ENCODE assay signal across 8 cellular contexts in genomic region chr19:2976609-2977000, GRCh38. TPM values are rescaled to one million over a fixed set of nuclear protein-coding genes. Genes with fewer than 3 reads are reported as not detected.
DNase-seq lines count a peak whose midpoint lies in the region; ATAC-seq, FAIRE-seq and TF ChIP-seq lines count a peak whose summit lies in the region.

No MANE protein-coding gene starts in this region.

- no peaks in the 10 kb centered on the region for H3K36me3 Mint-ChIP-seq in GM23338 (ENCODE audit: low read depth)

- TF ChIP-seq CTCF in A549 (IDR thresholded peaks at IDR 0.05) (no peak), GM23338 (conservative IDR thresholded peaks at IDR 0.05; ENCODE audit: low read depth in 2 of 2) (no peak), astrocyte of the spinal cord (IDR thresholded peaks at IDR 0.05; ENCODE audit: low read depth, low read length) (no peak), foreskin keratinocyte (conservative IDR thresholded peaks at IDR 0.05) (no peak)

- POLR2A ChIA-PET in A549 (lab: Yijun Ruan, JAX): interaction anchor here (0.6 to 2.0 kb wide), 3 partner anchors 26 to 98 kb away, joined by 4 to 15 read pairs (median 10); no protein-coding TSS in a partner anchor

- H3K27ac ChIP-seq in A549 (peak overlapping the region; percentile 60 to 88), GM23338 (ENCODE audit: low read depth) (no peak overlapping the region), mesodermal cell (ENCODE audit: low read depth, low read length, severe bottlenecking) (no peak overlapping the region), foreskin keratinocyte (no peak overlapping the region)

- CTCF ChIA-PET in A549 (lab: Yijun Ruan, JAX): interaction anchor here (0.8 to 3.7 kb wide), 5 partner anchors 15 to 99 kb away, joined by 3 to 17 read pairs (median 7); no protein-coding TSS in a partner anchor

- in situ Hi-C loops in astrocyte of the spinal cord (cut with HindIII; ENCODE audit: low sequenced_read_pairs): no loop called here

- H3K36me3 ChIP-seq in GM23338 (ENCODE audit: insufficient read depth) (no peaks in the 10 kb centered on the region), mesodermal cell (ENCODE audit: control insufficient read depth, insufficient read depth, low read length) (no peaks in the 10 kb centered on the region)

- TF ChIP-seq EP300 in A549 (IDR thresholded peaks at IDR 0.05): no peak

- H3K9me3 ChIP-seq in A549: no peaks in the 10 kb centered on the region
- no peaks in the 10 kb centered on the region for H3K9me3 ChIP-seq in mesodermal cell (ENCODE audit: control insufficient read depth, low read length)

- H2AFZ ChIP-seq in GM23338: peak overlapping the region; percentile 24

- H3K27ac Mint-ChIP-seq in GM23338: no peak overlapping the region; the same call in 1 of the 2 replicates

- H3K79me2 ChIP-seq in GM23338 (replicated peaks; ENCODE audit: insufficient read depth): no peaks in the 10 kb centered on the region

- no peak for DNase-seq in A549 (ENCODE audit: low read depth in 1 of 2, low spot score in 1 of 2)
- peak; percentile 45 for DNase-seq in GM23338 (ENCODE audit: low spot score)
- no peak for DNase-seq in astrocyte of the spinal cord (ENCODE audit: low read depth, low spot score)
- DNase-seq in foreskin keratinocyte: no peak
- DNase-seq in NCI-H2029 (lab: John Stamatoyannopoulos, UW): no peak
- no peak for DNase-seq in NCI-H2227 treated with DMSO at 0.1 percent for 48 hours (lab: John Stamatoyannopoulos, UW)
- no peak for DNase-seq in activated effector memory CD4-positive, alpha-beta T cell treated with Interleukin-2 at 50 U/mL for 16 hours

- H3F3A ChIP-seq in GM23338 (replicated peaks; ENCODE audit: low read depth): peaks cover 5% of the 10 kb centered on the region; the same call in 1 of the 2 replicates

- H3K4me2 ChIP-seq in A549 (peak overlapping the region; percentile 91), GM23338 (peak overlapping the region; percentile 85)

- H3K4me1 Mint-ChIP-seq in GM23338: peaks cover 14% of the 10 kb centered on the region

- peaks cover 56% of the 10 kb centered on the region for H3K27me3 Mint-ChIP-seq in GM23338 (ENCODE audit: insufficient read depth, low read depth, poor library complexity)

- H3K4me1 ChIP-seq in A549 (peaks cover 8% of the 10 kb centered on the region; the same call in 2 of the 3 replicates), GM23338 (ENCODE audit: insufficient read depth) (peaks cover 11% of the 10 kb centered on the region; the same call in 1 of the 2 replicates), mesodermal cell (ENCODE audit: control insufficient read depth, insufficient read depth, low read length, poor library complexity, severe bottlenecking) (peaks cover 8% of the 10 kb centered on the region), foreskin keratinocyte (no peaks in the 10 kb centered on the region)

- no peak for FAIRE-seq in A549 (lab: Jason Lieb, UNC)

- H3K27me3 ChIP-seq in GM23338 (ENCODE audit: insufficient read depth) (peaks cover 17% of the 10 kb centered on the region), foreskin keratinocyte (peaks cover 4% of the 10 kb centered on the region)

- no peaks in the 10 kb centered on the region for H3K9me2 ChIP-seq in GM23338 (ENCODE audit: insufficient read depth)

- 22% methylated on average over 15 of the region's 15 CpGs for WGBS in A549 (ENCODE audit: missing lambda C conversion rate)
- 10 to 15% methylated on average over 8 to 12 of the region's 15 CpGs for WGBS in mesodermal cell (ENCODE audit: insufficient coverage in 2 of 2), 2 experiments

- H3K4me3 ChIP-seq in A549: peak overlapping the region; percentile 53
- H3K4me3 ChIP-seq in GM23338: peak overlapping the region; percentile 58
- peak overlapping the region; percentile 51 for H3K4me3 ChIP-seq in astrocyte of the spinal cord (ENCODE audit: low read depth, low read length)
- H3K4me3 ChIP-seq in mesodermal cell (ENCODE audit: extremely low read depth, insufficient read depth, low read length, poor library complexity, severe bottlenecking): peak overlapping the region; percentile 42

- H3K9me3 Mint-ChIP-seq in GM23338: no peaks in the 10 kb centered on the region

- H3K4me3 Mint-ChIP-seq in GM23338: peak overlapping the region; percentile 75

- TF ChIP-seq RAD21 in A549 (conservative IDR thresholded peaks at IDR 0.05 in 1 of 2, IDR thresholded peaks at IDR 0.05 in 1 of 2): no peak

- TF ChIP-seq POLR2A in A549 (IDR thresholded peaks at IDR 0.05; ENCODE audit: low read length): no peak

- no peaks in the 10 kb centered on the region for H4K20me1 ChIP-seq in GM23338 (replicated peaks; ENCODE audit: insufficient read depth)

- ATAC-seq in A549 (peak in 1 of 2 experiments; percentile 6; a peak in 3 of 6 replicates), GM23338 (peak; percentile 25), foreskin keratinocyte (no peak)

TF ChIP-seq in A549, 52 proteins besides CTCF, POLR2A, EP300 and RAD21 (continues in another document):
- TF ChIP-seq JUN (IDR thresholded peaks at IDR 0.05) (no peak), HOXA7 (CRISPR knock-in tag; IDR thresholded peaks at IDR 0.05) (no peak), EHMT2 (IDR thresholded peaks at IDR 0.05; ENCODE audit: low read depth) (no peak), MYC (IDR thresholded peaks at IDR 0.05; ENCODE audit: borderline replicate concordance, low read length) (no peak), EHF (CRISPR knock-in tag; IDR thresholded peaks at IDR 0.05) (no peak), CBX2 (IDR thresholded peaks at IDR 0.05; ENCODE audit: borderline replicate concordance, low read depth) (no peak)
- TF ChIP-seq, protein P1, sequence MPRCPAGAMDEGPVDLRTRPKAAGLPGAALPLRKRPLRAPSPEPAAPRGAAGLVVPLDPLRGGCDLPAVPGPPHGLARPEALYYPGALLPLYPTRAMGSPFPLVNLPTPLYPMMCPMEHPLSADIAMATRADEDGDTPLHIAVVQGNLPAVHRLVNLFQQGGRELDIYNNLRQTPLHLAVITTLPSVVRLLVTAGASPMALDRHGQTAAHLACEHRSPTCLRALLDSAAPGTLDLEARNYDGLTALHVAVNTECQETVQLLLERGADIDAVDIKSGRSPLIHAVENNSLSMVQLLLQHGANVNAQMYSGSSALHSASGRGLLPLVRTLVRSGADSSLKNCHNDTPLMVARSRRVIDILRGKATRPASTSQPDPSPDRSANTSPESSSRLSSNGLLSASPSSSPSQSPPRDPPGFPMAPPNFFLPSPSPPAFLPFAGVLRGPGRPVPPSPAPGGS (IDR thresholded peaks at IDR 0.05): no peak

TF ChIP-seq in GM23338, 12 proteins besides CTCF, POLR2A, EP300 and RAD21 (continues in another document):
- TF ChIP-seq, protein P2, sequence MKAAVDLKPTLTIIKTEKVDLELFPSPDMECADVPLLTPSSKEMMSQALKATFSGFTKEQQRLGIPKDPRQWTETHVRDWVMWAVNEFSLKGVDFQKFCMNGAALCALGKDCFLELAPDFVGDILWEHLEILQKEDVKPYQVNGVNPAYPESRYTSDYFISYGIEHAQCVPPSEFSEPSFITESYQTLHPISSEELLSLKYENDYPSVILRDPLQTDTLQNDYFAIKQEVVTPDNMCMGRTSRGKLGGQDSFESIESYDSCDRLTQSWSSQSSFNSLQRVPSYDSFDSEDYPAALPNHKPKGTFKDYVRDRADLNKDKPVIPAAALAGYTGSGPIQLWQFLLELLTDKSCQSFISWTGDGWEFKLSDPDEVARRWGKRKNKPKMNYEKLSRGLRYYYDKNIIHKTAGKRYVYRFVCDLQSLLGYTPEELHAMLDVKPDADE (IDR thresholded peaks at IDR 0.05): no peak
- TF ChIP-seq EZH2 (IDR thresholded peaks at IDR 0.05; ENCODE audit: low read depth, unreplicated experiment) (no peak), NANOG (IDR thresholded peaks at IDR 0.05; ENCODE audit: borderline replicate concordance) (no peak), POLR2AphosphoS5 (IDR thresholded peaks at IDR 0.05; ENCODE audit: low read depth) (no peak), EZH2phosphoT487 (IDR thresholded peaks at IDR 0.05; ENCODE audit: unreplicated experiment) (no peak)

RNA-seq across cellular contexts. Expression of gene TLE6, which starts 0.8 kb away (rescaled TPM):
- 3.1 and 6.1 TPM in 2 replicates for polyA plus RNA-seq in A549 (2011; rRNA removed)
- 2.7 and 3.7 TPM in 2 replicates for polyA plus RNA-seq in A549 (2012; cell fraction: cytosol; rRNA removed)
- polyA plus RNA-seq in A549 (2012; cell fraction: nucleus; rRNA removed): 7.6 TPM in 2 replicates
- 4.2 to 5.4 TPM (median 5.1 TPM) in 3 replicates for polyA plus RNA-seq in A549 (2017; fragmentation: RNase III; extraction: RNeasy Plus Mini Kit Qiagen cat#74134 plus additional on column Dnase treatment)
- polyA minus RNA-seq in A549 (2011; rRNA and poly(A)+ RNA removed): 3.2 and 5.1 TPM in 2 replicates
- 0.70 and 2.4 TPM in 2 replicates for total RNA-seq in GM23338 (2014; rRNA removed; shearing (Covaris generic))
- 1.3 and 2.4 TPM in 2 replicates for polyA plus RNA-seq in GM23338 (2016; fragmentation: Nextera tagmentation; extraction: Ambion mirVana)
- polyA plus RNA-seq in mesodermal cell (2013, experiment 1 of 2): 3.5 TPM
- polyA plus RNA-seq in mesodermal cell (2013, experiment 2 of 2): 2.6 TPM
- total RNA-seq in foreskin keratinocyte: 0.35 and 0.61 TPM in 2 replicates
- 0.47 and 1.2 TPM in 2 replicates for polyA plus RNA-seq in foreskin keratinocyte

RNA-seq across cellular contexts. Expression of gene ZNF77, which starts 31.8 kb away (rescaled TPM):
- 3.4 and 4.1 TPM in 2 replicates for polyA plus RNA-seq in A549 (2011; rRNA removed)
- polyA plus RNA-seq in A549 (2012; cell fraction: cytosol; rRNA removed): 1.7 and 1.8 TPM in 2 replicates
- 1.2 and 1.3 TPM in 2 replicates for polyA plus RNA-seq in A549 (2012; cell fraction: nucleus; rRNA removed)
- polyA plus RNA-seq in A549 (2017; fragmentation: RNase III; extraction: RNeasy Plus Mini Kit Qiagen cat#74134 plus additional on column Dnase treatment): 1.7 to 1.9 TPM (median 1.7 TPM) in 3 replicates
- 3.1 and 4.1 TPM in 2 replicates for polyA minus RNA-seq in A549 (2011; rRNA and poly(A)+ RNA removed)
- 4.1 and 4.5 TPM in 2 replicates for total RNA-seq in GM23338 (2014; rRNA removed; shearing (Covaris generic))
- polyA plus RNA-seq in GM23338 (2016; fragmentation: Nextera tagmentation; extraction: Ambion mirVana): 3.3 and 3.7 TPM in 2 replicates
- polyA plus RNA-seq in mesodermal cell (2013, experiment 1 of 2): 9.7 TPM
- 8.4 TPM for polyA plus RNA-seq in mesodermal cell (2013, experiment 2 of 2)
- total RNA-seq in foreskin keratinocyte: 2.9 and 3.4 TPM in 2 replicates
- polyA plus RNA-seq in foreskin keratinocyte: 1.9 and 2.2 TPM in 2 replicates

RNA-seq across cellular contexts. Expression of gene TLE2, which starts 52.5 kb away (rescaled TPM):
- 2.1 and 2.7 TPM in 2 replicates for polyA plus RNA-seq in A549 (2011; rRNA removed)
- polyA plus RNA-seq in A549 (2012; cell fraction: cytosol; rRNA removed): 1.8 and 2.9 TPM in 2 replicates
- polyA plus RNA-seq in A549 (2012; cell fraction: nucleus; rRNA removed): 8.3 and 9.3 TPM in 2 replicates
- 1.9 to 3.1 TPM (median 2.6 TPM) in 3 replicates for polyA plus RNA-seq in A549 (2017; fragmentation: RNase III; extraction: RNeasy Plus Mini Kit Qiagen cat#74134 plus additional on column Dnase treatment)
- polyA minus RNA-seq in A549 (2011; rRNA and poly(A)+ RNA removed): 2.1 and 2.4 TPM in 2 replicates
- 21.3 and 22.8 TPM in 2 replicates for total RNA-seq in GM23338 (2014; rRNA removed; shearing (Covaris generic))
- 5.2 and 5.6 TPM in 2 replicates for polyA plus RNA-seq in GM23338 (2016; fragmentation: Nextera tagmentation; extraction: Ambion mirVana)
- 3.1 TPM for polyA plus RNA-seq in mesodermal cell (2013, experiment 1 of 2)
- 4.2 TPM for polyA plus RNA-seq in mesodermal cell (2013, experiment 2 of 2)
- 1.4 and 1.8 TPM in 2 replicates for total RNA-seq in foreskin keratinocyte
- 1.8 and 2.5 TPM in 2 replicates for polyA plus RNA-seq in foreskin keratinocyte

Comparison
In these comparisons a context has a peak if more than half of its experiments do, and no peak if none do; other contexts are left out.
1. H3K27ac ChIP-seq: peak in A549 (2 of 2); none in GM23338 (single experiment), mesodermal cell (single experiment) and foreskin keratinocyte (single experiment).
2. Peak in every context shown above with its lines, with median percentiles within 50 percentile points of each other: H3K4me3 ChIP-seq.